29 cellular contexts compared by ENCODE assay signal in the genomic region with DNA sequence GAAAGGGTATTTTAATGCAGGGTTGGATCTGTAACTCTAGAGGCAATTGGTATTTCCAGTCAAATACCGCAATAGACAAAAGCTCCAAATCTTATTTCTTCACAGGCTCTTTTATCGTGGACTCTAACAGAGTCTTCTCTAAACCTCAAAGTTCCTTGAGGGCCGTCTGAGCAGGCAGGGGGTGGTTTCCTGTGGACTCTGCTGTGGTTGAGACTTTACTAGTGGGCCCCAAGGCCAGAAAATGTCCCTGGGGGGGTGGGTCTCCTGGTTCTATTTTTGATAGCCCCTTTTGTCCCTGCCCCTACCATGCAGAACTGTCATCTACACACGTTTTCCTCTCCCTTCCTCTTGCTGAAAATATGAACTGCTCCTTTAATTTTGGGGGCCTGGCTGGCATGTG.
"Had no signal": no experiment of that assay in that cellular context is flagged by ENCODE, and none has a peak within 500 bp of the region (broad histone marks: within the 10 kb centered on the region; RNA-seq: fewer than 3 reads in every experiment).

No MANE protein-coding gene starts in this region.

- H3K36me3 ChIP-seq: brain microvascular endothelial cell, WERI-Rb-1 had no signal

- H3K9ac ChIP-seq: KMS-11 had no signal

- DNase-seq: activated CD4-positive, alpha-beta memory T cell treated with anti-CD3 and anti-CD28 coated beads, Interleukin-2, amount 10 ng/mL, durations not matched to agents 7 days and 5 days; activated CD4-positive, alpha-beta T cell treated with anti-CD3 and anti-CD28 coated beads for 1 hour; activated CD4-positive, alpha-beta T cell treated with anti-CD3 and anti-CD28 coated beads for 48 hours; activated CD4-positive, CD25-positive, alpha-beta regulatory T cell; activated CD8-positive, alpha-beta memory T cell treated with anti-CD3 and anti-CD28 coated beads for 24 hours; activated CD8-positive, alpha-beta memory T cell treated with anti-CD3 and anti-CD28 coated beads, Interleukin-2, amount 10 ng/mL, durations not matched to agents 7 days and 5 days; activated CD8-positive, alpha-beta memory T cell treated with anti-CD3 and anti-CD28 coated beads, Interleukin-2, amount 50 U/mL, for 48 hours; activated effector memory CD4-positive, alpha-beta T cell treated with Interleukin-2 at 50 U/mL for 16 hours; activated naive CD4-positive, alpha-beta T cell treated with anti-CD3 and anti-CD28 coated beads, Interleukin-2, amount 10 ng/mL, durations not matched to agents 7 days and 5 days; activated naive CD8-positive, alpha-beta T cell treated with anti-CD3 and anti-CD28 coated beads, Interleukin-2, amount 50 U/mL, for 24 hours; activated T-cell treated with anti-CD3 and anti-CD28 coated beads, Interleukin-2, amount 50 U/mL, for 48 hours; amniotic stem cell; brain microvascular endothelial cell; central memory CD4-positive, alpha-beta T cell; NCI-H1092; NCI-H1436 treated with DMSO at 0.1 percent for 48 hours; NCI-H1694 treated with DMSO at 0.1 percent for 48 hours; NCI-H2029; NCI-H345; NCI-H524 treated with DMSO at 0.1 percent for 48 hours; RPMI8226; SHP77 treated with DMSO at 0.1 percent for 48 hours; T-cell; T-helper 17 cell; T-helper 9 cell; WERI-Rb-1 had no signal

- H3K27me3 ChIP-seq: brain microvascular endothelial cell had no signal

- H3K4me2 ChIP-seq: KMS-11 had no signal

- ATAC-seq: activated CD8-positive, alpha-beta memory T cell treated with anti-CD3 and anti-CD28 coated beads, Interleukin-2, amount 10 ng/mL, durations not matched to agents 7 days and 5 days; activated naive CD8-positive, alpha-beta T cell treated with anti-CD3 and anti-CD28 coated beads, Interleukin-2, amount 50 U/mL, for 24 hours; Panc1; SK-N-SH treated with all-trans-retinoic acid at 6 μM for 48 hours; T-cell; T-helper 17 cell had no signal

- H3K27ac ChIP-seq: brain microvascular endothelial cell, KMS-11, WERI-Rb-1 had no signal
